ENCODE assay signal across 17 cellular contexts in the genomic region with DNA sequence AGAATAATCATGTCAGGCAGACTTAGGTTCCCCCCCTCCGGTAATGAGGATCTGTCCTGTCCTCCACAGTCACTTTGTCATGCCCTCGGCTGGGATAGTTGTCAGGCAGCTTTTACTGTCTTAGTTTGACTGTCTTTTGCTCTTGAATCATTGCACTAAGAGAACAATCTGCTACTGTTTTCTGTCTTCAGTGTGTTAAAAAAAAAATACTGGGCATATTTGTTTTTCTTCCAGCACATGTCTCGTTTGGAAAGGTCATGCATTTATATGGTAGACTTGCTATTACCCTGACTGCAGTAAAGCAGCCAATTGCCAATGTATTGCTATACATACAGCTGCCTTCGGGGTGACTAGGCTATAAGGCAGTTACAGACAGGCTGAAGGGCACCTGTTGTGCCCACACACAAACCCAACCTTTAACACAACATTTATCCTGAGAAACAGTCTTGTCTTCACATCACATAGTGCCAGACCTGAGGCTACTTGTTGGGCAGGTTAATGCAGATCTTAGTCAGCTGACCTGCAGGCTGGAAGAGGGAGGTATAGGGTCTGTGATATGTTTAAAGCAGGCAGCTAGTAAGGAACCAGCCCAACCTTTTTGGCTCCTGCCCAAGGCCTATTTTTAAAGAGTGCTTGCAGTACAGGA. TPM values are rescaled to one million over a fixed set of nuclear protein-coding genes. Genes with fewer than 3 reads are reported as not detected.
DNase-seq lines count a peak whose midpoint lies in the region; ATAC-seq, FAIRE-seq and TF ChIP-seq lines count a peak whose summit lies in the region.
"Had no signal": no experiment of that assay in that cellular context is flagged by ENCODE, and none has a peak within 500 bp of the region (broad histone marks: within the 10 kb centered on the region; RNA-seq: fewer than 3 reads in every experiment).

No MANE protein-coding gene starts in this region.

- no peak for DNase-seq in HepG2 (ENCODE audit: low spot score)
- DNase-seq in right lobe of liver: no peak
- DNase-seq in SHP77 (lab: John Stamatoyannopoulos, UW): peak; percentile 27 to 45
- DNase-seq in type B pancreatic cell (ENCODE audit: extremely low spot score, unreplicated experiment): no peak
- no peak for DNase-seq in activated CD4-positive, alpha-beta memory T cell treated with anti-CD3 and anti-CD28 coated beads, Interleukin-2, amount 10 ng/mL, durations not matched to agents 7 days and 5 days
- no peak for DNase-seq in activated CD4-positive, alpha-beta T cell treated with anti-CD3 and anti-CD28 coated beads for 4 hours
- no peak for DNase-seq in T-helper 9 cell
- DNase-seq: activated T-cell treated with anti-CD3 and anti-CD28 coated beads for 4 hours; stimulated activated CD4-positive, alpha-beta T cell treated with anti-CD3 and anti-CD28 coated beads, Interleukin-4, amount 100 ng/mL, for 24 hours had no signal

- no peaks in the 10 kb centered on the region for H3K9me3 Mint-ChIP-seq in type B pancreatic cell
- no peaks in the 10 kb centered on the region for H3K9me3 Mint-ChIP-seq in activated CD4-positive, alpha-beta memory T cell treated with anti-CD3 and anti-CD28 coated beads, Interleukin-2, amount 10 ng/mL, durations not matched to agents 7 days and 5 days
- H3K9me3 Mint-ChIP-seq: dendritic cell treated with granulocyte-macrophage colony-stimulating factor and Interleukin-4, amounts not matched to agents 40 ng/mL and 50 ng/mL, for 4 days; stimulated activated memory B cell treated with anti-CD40 and anti-IgM and Interleukin-4, amounts not matched to agents 10 μg/mL and 1 μg/mL and 100 μg/mL, for 72 hours had no signal

- CTCF ChIA-PET in HepG2 (lab: Yijun Ruan, JAX; ENCODE audit: low intra/inter-chr PET ratio, low total read pairs): no interaction called here
- CTCF ChIA-PET in activated CD4-positive, alpha-beta memory T cell treated with anti-CD3 and anti-CD28 coated beads, Interleukin-2, amount 10 ng/mL, durations not matched to agents 7 days and 5 days (lab: Charles Lee): no interaction called here

- ATAC-seq in HepG2 (peak; percentile 76), right lobe of liver (no peak)
- ATAC-seq: stimulated activated memory B cell treated with anti-CD40 and anti-IgM and Interleukin-4, amounts not matched to agents 10 μg/mL and 1 μg/mL and 100 μg/mL, for 72 hours had no signal

- FAIRE-seq in HepG2 (lab: Jason Lieb, UNC): peak; percentile 56
- FAIRE-seq: GM18507, H54 had no signal

- H3K79me2 ChIP-seq in HepG2 (ENCODE audit: insufficient read depth, low read length): no peaks in the 10 kb centered on the region

- peak overlapping the region; percentile 20 for H3K4me3 Mint-ChIP-seq in type B pancreatic cell
- no peak overlapping the region for H3K4me3 Mint-ChIP-seq in activated CD4-positive, alpha-beta memory T cell treated with anti-CD3 and anti-CD28 coated beads, Interleukin-2, amount 10 ng/mL, durations not matched to agents 7 days and 5 days
- H3K4me3 Mint-ChIP-seq: dendritic cell treated with granulocyte-macrophage colony-stimulating factor and Interleukin-4, amounts not matched to agents 40 ng/mL and 50 ng/mL, for 4 days; stimulated activated memory B cell treated with anti-CD40 and anti-IgM and Interleukin-4, amounts not matched to agents 10 μg/mL and 1 μg/mL and 100 μg/mL, for 72 hours had no signal

- no peak for TF ChIP-seq EP300 in HepG2 (IDR thresholded peaks at IDR 0.05; ENCODE audit: low read depth in 2 of 2, low read length in 2 of 2)
- no peak for TF ChIP-seq EP300 in HepG2 (CRISPR knock-in tag; IDR thresholded peaks at IDR 0.05; ENCODE audit: borderline replicate concordance)

- H3K4me2 ChIP-seq in HepG2 (ENCODE audit: low read depth, low read length): peak overlapping the region; percentile 21; the same call in 1 of the 2 replicates

- 9% methylated on average over 4 of the region's 4 CpGs for WGBS in HepG2 (ENCODE audit: low lambda C conversion rate)
- WGBS in right lobe of liver (ENCODE audit: insufficient coverage, low coverage, low lambda C conversion rate, missing lambda C conversion rate): 10% methylated on average over 2 of the region's 4 CpGs

- TF ChIP-seq POLR2A in HepG2 (IDR thresholded peaks at IDR 0.05; ENCODE audit: insufficient read depth in 1 of 2, low read depth in 2 of 2, low read length in 2 of 2): no peak
- TF ChIP-seq POLR2A in right lobe of liver (IDR thresholded peaks at IDR 0.05): no peak

- in situ Hi-C loops in HepG2 (cut with HindIII; ENCODE audit: extremely low pct_ligation_motif_present, low pct_unique_long_range_greater_than_20kb): no loop called here

- H3K27ac ChIP-seq in HepG2 (ENCODE audit: extremely low read length, insufficient read depth, low read length) (no peak overlapping the region), right lobe of liver (no peak overlapping the region), layer of hippocampus (ENCODE audit: low read depth, low read length) (peak overlapping the region; percentile 69)

- peaks cover 26% of the 10 kb centered on the region for H3K4me1 ChIP-seq in HepG2 (ENCODE audit: insufficient read depth, low read length)
- no peaks in the 10 kb centered on the region for H3K4me1 ChIP-seq in right lobe of liver

- no peak overlapping the region for H3K9ac ChIP-seq in HepG2 (ENCODE audit: insufficient read depth, low read depth, low read length)

- H3K36me3 ChIP-seq in HepG2 (replicated peaks in 1 of 2; ENCODE audit: control insufficient read depth in 1 of 2, insufficient read depth in 2 of 2, low read length in 2 of 2): no peaks in the 10 kb centered on the region
- no peaks in the 10 kb centered on the region for H3K36me3 ChIP-seq in right lobe of liver

- no peaks in the 10 kb centered on the region; a peak in 1 of 5 replicates for H3K27me3 ChIP-seq in HepG2 (ENCODE audit: control insufficient read depth in 1 of 2, insufficient read depth in 2 of 2, low read length in 2 of 2)
- no peaks in the 10 kb centered on the region for H3K27me3 ChIP-seq in right lobe of liver
- no peaks in the 10 kb centered on the region for H3K27me3 ChIP-seq in layer of hippocampus (ENCODE audit: control insufficient read depth, insufficient read depth, low read length)

- intact Hi-C loops in HepG2 (cut with micrococcal nuclease; ENCODE audit: unreplicated experiment): no loop called here
- intact Hi-C loops in right lobe of liver (cut with DNase I): no loop called here

- H2AFZ ChIP-seq in HepG2 (ENCODE audit: low read length): no peak overlapping the region

- no peak for TF ChIP-seq RAD21 in HepG2 (CRISPR knock-in tag; IDR thresholded peaks at IDR 0.05)

- no peak for TF ChIP-seq CTCF in HepG2 (CRISPR knock-in tag; IDR thresholded peaks at IDR 0.05)
- no peak for TF ChIP-seq CTCF in right lobe of liver (IDR thresholded peaks at IDR 0.05)
- no peak for TF ChIP-seq CTCF in type B pancreatic cell (conservative IDR thresholded peaks at IDR 0.05)

- peaks cover 14% of the 10 kb centered on the region for H3K4me1 Mint-ChIP-seq in type B pancreatic cell (ENCODE audit: unreplicated experiment)
- H3K4me1 Mint-ChIP-seq in activated CD4-positive, alpha-beta memory T cell treated with anti-CD3 and anti-CD28 coated beads, Interleukin-2, amount 10 ng/mL, durations not matched to agents 7 days and 5 days: no peaks in the 10 kb centered on the region
- H3K4me1 Mint-ChIP-seq: stimulated activated memory B cell treated with anti-CD40 and anti-IgM and Interleukin-4, amounts not matched to agents 10 μg/mL and 1 μg/mL and 100 μg/mL, for 72 hours had no signal

- no TSS peak for BruUV-seq in HepG2 (replicated peaks; lab: Mats Ljungman, UMichigan)

- H3K36me3 Mint-ChIP-seq in type B pancreatic cell: no peaks in the 10 kb centered on the region
- H3K36me3 Mint-ChIP-seq in activated CD4-positive, alpha-beta memory T cell treated with anti-CD3 and anti-CD28 coated beads, Interleukin-2, amount 10 ng/mL, durations not matched to agents 7 days and 5 days (ENCODE audit: low read depth): no peaks in the 10 kb centered on the region
- H3K36me3 Mint-ChIP-seq: stimulated activated memory B cell treated with anti-CD40 and anti-IgM and Interleukin-4, amounts not matched to agents 10 μg/mL and 1 μg/mL and 100 μg/mL, for 72 hours had no signal

- peak overlapping the region; percentile 70 for H3K27ac Mint-ChIP-seq in type B pancreatic cell
- H3K27ac Mint-ChIP-seq in activated CD4-positive, alpha-beta memory T cell treated with anti-CD3 and anti-CD28 coated beads, Interleukin-2, amount 10 ng/mL, durations not matched to agents 7 days and 5 days: no peak overlapping the region
- H3K27ac Mint-ChIP-seq: dendritic cell treated with granulocyte-macrophage colony-stimulating factor and Interleukin-4, amounts not matched to agents 40 ng/mL and 50 ng/mL, for 4 days; stimulated activated memory B cell treated with anti-CD40 and anti-IgM and Interleukin-4, amounts not matched to agents 10 μg/mL and 1 μg/mL and 100 μg/mL, for 72 hours had no signal

- H3K27me3 Mint-ChIP-seq in type B pancreatic cell: no peaks in the 10 kb centered on the region
- peaks cover 27% of the 10 kb centered on the region for H3K27me3 Mint-ChIP-seq in activated CD4-positive, alpha-beta memory T cell treated with anti-CD3 and anti-CD28 coated beads, Interleukin-2, amount 10 ng/mL, durations not matched to agents 7 days and 5 days

- POLR2A ChIA-PET in HepG2 (lab: Yijun Ruan, JAX): no interaction called here
- POLR2A ChIA-PET in activated CD4-positive, alpha-beta memory T cell treated with anti-CD3 and anti-CD28 coated beads, Interleukin-2, amount 10 ng/mL, durations not matched to agents 7 days and 5 days (lab: Charles Lee): no interaction called here

- no peaks in the 10 kb centered on the region for H4K20me1 ChIP-seq in HepG2 (ENCODE audit: insufficient read depth, low read length)

- no peaks in the 10 kb centered on the region for H3K9me3 ChIP-seq in HepG2 (ENCODE audit: low read length)
- H3K9me3 ChIP-seq in right lobe of liver: no peaks in the 10 kb centered on the region

- no peak overlapping the region for H3K4me3 ChIP-seq in HepG2 (replicated peaks in 1 of 3; ENCODE audit: insufficient read depth in 1 of 3, low read depth in 2 of 3, low read length in 3 of 3)
- no peak overlapping the region for H3K4me3 ChIP-seq in right lobe of liver

RNA-seq across cellular contexts. Expression of gene ARFGEF3, which starts 26.7 kb away (rescaled TPM):
- total RNA-seq in HepG2 (2016; rRNA removed; fragmentation: Illumina TruSeq; extraction: Trizol): 0.60 and 0.97 TPM in 2 replicates
- total RNA-seq in HepG2 (2016; cell fraction: cytosol; rRNA removed; fragmentation: Illumina TruSeq; extraction: Trizol; ENCODE audit: low read depth): 0.09 and 0.10 TPM in 2 replicates
- total RNA-seq in HepG2 (2016; cell fraction: insoluble cytoplasmic fraction; rRNA removed; fragmentation: Illumina TruSeq; extraction: Trizol): 0.65 and 0.98 TPM in 2 replicates
- 0.31 and 0.34 TPM in 2 replicates for total RNA-seq in HepG2 (2016; cell fraction: membrane; rRNA removed; fragmentation: Illumina TruSeq; extraction: Trizol)
- 0.88 and 0.96 TPM in 2 replicates for total RNA-seq in HepG2 (2016; cell fraction: nucleus; rRNA removed; fragmentation: Illumina TruSeq; extraction: Trizol)
- polyA plus RNA-seq in HepG2 (2011; rRNA removed): 2.6 and 2.9 TPM in 2 replicates
- 1.4 and 2.1 TPM in 2 replicates for polyA plus RNA-seq in HepG2 (2011; cell fraction: cytosol; rRNA removed)
- polyA plus RNA-seq in HepG2 (2011; cell fraction: nucleus; rRNA removed): 3.8 and 4.4 TPM in 2 replicates
- 5.5 and 6.4 TPM in 2 replicates for polyA plus RNA-seq in HepG2 (2012)
- polyA plus RNA-seq in HepG2 (2016; cell fraction: cytosol; fragmentation: Illumina TruSeq; extraction: Trizol; ENCODE audit: low read depth): 0.01 and 0.02 TPM in 2 replicates
- polyA plus RNA-seq in HepG2 (2016; cell fraction: insoluble cytoplasmic fraction; fragmentation: Illumina TruSeq; extraction: Trizol; ENCODE audit: low read depth): 0.49 and 0.60 TPM in 2 replicates
- polyA plus RNA-seq in HepG2 (2016; cell fraction: membrane; fragmentation: Illumina TruSeq; extraction: Trizol; ENCODE audit: low read depth): 0.03 and 0.08 TPM in 2 replicates
- polyA plus RNA-seq in HepG2 (2016; cell fraction: nucleus; fragmentation: Illumina TruSeq; extraction: Trizol; ENCODE audit: insufficient read depth, low read depth): 0.84 and 0.97 TPM in 2 replicates
- 2.5 and 9.3 TPM in 2 replicates for polyA minus RNA-seq in HepG2 (2011; rRNA and poly(A)+ RNA removed; ENCODE audit: low replicate concordance)
- polyA minus RNA-seq in HepG2 (2011; cell fraction: cytosol; rRNA and poly(A)+ RNA removed): 5.9 and 7.9 TPM in 2 replicates
- 8.0 and 9.9 TPM in 2 replicates for polyA minus RNA-seq in HepG2 (2011; cell fraction: nucleus; rRNA and poly(A)+ RNA removed)
- total RNA-seq in right lobe of liver: 1 to 10 TPM in 1 of 6 experiments, under 1 TPM in 5; 0.07 to 2.0 (median 0.24) TPM
- total RNA-seq in type B pancreatic cell (ENCODE audit: low replicate concordance): 24.0 and 31.7 TPM in 2 replicates
- under 1 TPM; 0.50 to 0.55 TPM for total RNA-seq in activated CD4-positive, alpha-beta memory T cell treated with anti-CD3 and anti-CD28 coated beads, Interleukin-2, amount 10 ng/mL, durations not matched to agents 7 days and 5 days

RNA-seq across cellular contexts. Expression of gene PBOV1, which starts 29.9 kb away (rescaled TPM):
- total RNA-seq in HepG2 (2016; rRNA removed; fragmentation: Illumina TruSeq; extraction: Trizol): not detected in 2 replicates
- not detected in 2 replicates for total RNA-seq in HepG2 (2016; cell fraction: cytosol; rRNA removed; fragmentation: Illumina TruSeq; extraction: Trizol; ENCODE audit: low read depth)
- not detected in 2 replicates for total RNA-seq in HepG2 (2016; cell fraction: insoluble cytoplasmic fraction; rRNA removed; fragmentation: Illumina TruSeq; extraction: Trizol)
- total RNA-seq in HepG2 (2016; cell fraction: membrane; rRNA removed; fragmentation: Illumina TruSeq; extraction: Trizol): not detected in 2 replicates
- total RNA-seq in HepG2 (2016; cell fraction: nucleus; rRNA removed; fragmentation: Illumina TruSeq; extraction: Trizol): not detected in 2 replicates
- not detected in 2 replicates for polyA plus RNA-seq in HepG2 (2011; rRNA removed)
- polyA plus RNA-seq in HepG2 (2011; cell fraction: cytosol; rRNA removed): not detected in 2 replicates
- polyA plus RNA-seq in HepG2 (2011; cell fraction: nucleus; rRNA removed): not detected in 2 replicates
- polyA plus RNA-seq in HepG2 (2012): not detected in 2 replicates
- not detected in 2 replicates for polyA plus RNA-seq in HepG2 (2016; cell fraction: cytosol; fragmentation: Illumina TruSeq; extraction: Trizol; ENCODE audit: low read depth)
- not detected in 2 replicates for polyA plus RNA-seq in HepG2 (2016; cell fraction: insoluble cytoplasmic fraction; fragmentation: Illumina TruSeq; extraction: Trizol; ENCODE audit: low read depth)
- not detected in 2 replicates for polyA plus RNA-seq in HepG2 (2016; cell fraction: membrane; fragmentation: Illumina TruSeq; extraction: Trizol; ENCODE audit: low read depth)
- polyA plus RNA-seq in HepG2 (2016; cell fraction: nucleus; fragmentation: Illumina TruSeq; extraction: Trizol; ENCODE audit: insufficient read depth, low read depth): not detected in 2 replicates
- not detected in 2 replicates for polyA minus RNA-seq in HepG2 (2011; rRNA and poly(A)+ RNA removed; ENCODE audit: low replicate concordance)
- polyA minus RNA-seq in HepG2 (2011; cell fraction: cytosol; rRNA and poly(A)+ RNA removed): not detected in 2 replicates
- not detected in 2 replicates for polyA minus RNA-seq in HepG2 (2011; cell fraction: nucleus; rRNA and poly(A)+ RNA removed)
- total RNA-seq in right lobe of liver: not detected
- not detected in 2 replicates for total RNA-seq in type B pancreatic cell (ENCODE audit: low replicate concordance)
- total RNA-seq in activated CD4-positive, alpha-beta memory T cell treated with anti-CD3 and anti-CD28 coated beads, Interleukin-2, amount 10 ng/mL, durations not matched to agents 7 days and 5 days: not detected
- total RNA-seq: M059J, pulmonary artery endothelial cell had no signal
- polyA plus RNA-seq: adipose tissue had no signal

Comparison
In these comparisons a context has a peak if more than half of its experiments do, and no peak if none do; other contexts are left out.
1. DNase-seq: peak in SHP77 (2 of 2); none in HepG2 (single experiment), right lobe of liver (0 of 3), type B pancreatic cell (single experiment), activated CD4-positive, alpha-beta memory T cell treated with anti-CD3 and anti-CD28 coated beads, Interleukin-2, amount 10 ng/mL, durations not matched to agents 7 days and 5 days (single experiment), activated CD4-positive, alpha-beta T cell treated with anti-CD3 and anti-CD28 coated beads for 4 hours (0 of 2) and T-helper 9 cell (single experiment).